In genomic region chr11:105069749-105070148, GRCh38 we compare ENCODE assay signal across 10 cellular contexts. TPM values are rescaled to one million over a fixed set of nuclear protein-coding genes. Genes with fewer than 3 reads are reported as not detected.
"Had no signal": no experiment of that assay in that cellular context is flagged by ENCODE, and none has a peak within 500 bp of the region (broad histone marks: within the 10 kb centered on the region; RNA-seq: fewer than 3 reads in every experiment).

No MANE protein-coding gene starts in this region.

RNA-seq across cellular contexts. Expression of gene CARD16, which starts 24.6 kb away (rescaled TPM):
- total RNA-seq: endodermal cell, kidney epithelial cell, occipital lobe, progenitor cell of endocrine pancreas had no signal

RNA-seq across cellular contexts. Expression of gene CASP1, which starts 34.8 kb away (rescaled TPM):
- total RNA-seq: endodermal cell, progenitor cell of endocrine pancreas had no signal

RNA-seq across cellular contexts. Expression of gene CASP5, which starts 46.8 kb away (rescaled TPM):
- total RNA-seq: endodermal cell, endothelial cell of umbilical vein, kidney epithelial cell, left ventricle myocardium superior, progenitor cell of endocrine pancreas, suprapubic skin, thyroid gland, uterus had no signal
- polyA plus RNA-seq: endothelial cell of umbilical vein, right cardiac atrium had no signal
